Comparison of ENCODE assay signal across 14 cellular contexts in genomic region chr20:3710027-3710426, GRCh38. TPM values are rescaled to one million over a fixed set of nuclear protein-coding genes. Genes with fewer than 3 reads are reported as not detected.
A peak's percentile ranks its signal among the peaks of the same experiment; 100 is the strongest.
DNase-seq lines count a peak whose midpoint lies in the region; ATAC-seq and TF ChIP-seq lines count a peak whose summit lies in the region.
"Had no signal": no experiment of that assay in that cellular context is flagged by ENCODE, and none has a peak within 500 bp of the region (broad histone marks: within the 10 kb centered on the region; RNA-seq: fewer than 3 reads in every experiment).

No MANE protein-coding gene starts in this region.

- H3K4me2 ChIP-seq in PC-3 (ENCODE audit: low read length), result no peak overlapping the region

- H3K27me3 ChIP-seq in BE2C, result no peaks in the 10 kb centered on the region
- no peaks in the 10 kb centered on the region for H3K27me3 ChIP-seq in PC-3 (ENCODE audit: low read length)

- no peaks in the 10 kb centered on the region for H3K9me2 ChIP-seq in PC-3 (replicated peaks; ENCODE audit: low read length)

- H3K9ac ChIP-seq in PC-3 (ENCODE audit: low read length), result no peak overlapping the region

- no peak overlapping the region for H3K27ac ChIP-seq in PC-3 (ENCODE audit: low read length)

- no peaks in the 10 kb centered on the region for H3K36me3 ChIP-seq in BE2C
- H3K36me3 ChIP-seq in PC-3 (ENCODE audit: low read depth, low read length), result no peaks in the 10 kb centered on the region

- no peaks in the 10 kb centered on the region for H3K79me2 ChIP-seq in PC-3 (ENCODE audit: low read length)

- H3K9me3 ChIP-seq in BE2C (no peaks in the 10 kb centered on the region), PC-3 (ENCODE audit: low read length) (no peaks in the 10 kb centered on the region)

- intact Hi-C loops in PC-3 (cut with micrococcal nuclease), result no loop called here

- DNase-seq in BE2C (no peak), PC-3 (no peak), left lobe of liver (ENCODE audit: low spot score) (no peak), NCI-H748 treated with DMSO at 0.1 percent for 48 hours (lab: John Stamatoyannopoulos, UW) (no peak)
- DNase-seq: activated naive CD8-positive, alpha-beta T cell treated with anti-CD3 and anti-CD28 coated beads for 36 hours; NCI-H2081 treated with DMSO at 0.1 percent for 48 hours had no signal

- POLR2A ChIA-PET in PC-3 (lab: Charles Lee; ENCODE audit: unreplicated experiment), result no interaction called here

- BruUV-seq in PC-3 (replicated peaks; lab: Mats Ljungman, UMichigan), result no TSS peak

- H4K20me1 ChIP-seq in PC-3 (ENCODE audit: low read length), result no peaks in the 10 kb centered on the region

- CTCF ChIA-PET in PC-3 (lab: Charles Lee), result interaction anchor here (0.5 to 2.2 kb wide), 4 partner anchors 22 to 170 kb away, joined by 3 to 22 read pairs (median 5); no protein-coding TSS in a partner anchor

- ATAC-seq in PC-3 (no peak), left lobe of liver (peak; percentile 24), GM19324 (IDR thresholded peaks at IDR 0.05; ENCODE audit: low FRiP score, unreplicated experiment) (no peak), GM21619 (IDR thresholded peaks at IDR 0.05; ENCODE audit: unreplicated experiment) (no peak)

- H3F3A ChIP-seq in PC-3 (ENCODE audit: low read length, unreplicated experiment), result no peaks in the 10 kb centered on the region

- TF ChIP-seq CTCF in BE2C (IDR thresholded peaks at IDR 0.05; ENCODE audit: low read depth, low read length) (peak; percentile 29), PC-3 (conservative IDR thresholded peaks at IDR 0.05; ENCODE audit: low read depth, low read length) (0 out of 2 replicates have a peak, but pooled peaks have one; percentile 8)

- no peak overlapping the region for H2AFZ ChIP-seq in PC-3 (ENCODE audit: low read length)

- H3K4me1 ChIP-seq in BE2C (no peaks in the 10 kb centered on the region), PC-3 (ENCODE audit: insufficient read depth, low read length) (no peaks in the 10 kb centered on the region)

- no peak overlapping the region for H3K4me3 ChIP-seq in BE2C (ENCODE audit: low read depth, low read length)
- H3K4me3 ChIP-seq in PC-3 (ENCODE audit: low read length), result no peak overlapping the region
- H3K4me3 ChIP-seq: skin epidermis had no signal

RNA-seq across cellular contexts. Expression of gene SIGLEC1, which starts 2.4 kb away (rescaled TPM):
- polyA plus RNA-seq in BE2C (2012; ENCODE audit: insufficient read depth, insufficient read length, low read depth), result not detected
- total RNA-seq in PC-3 (2014; rRNA removed) (not detected in 2 replicates), left lobe of liver (5.9 TPM)
- total RNA-seq: activated naive CD8-positive, alpha-beta T cell treated with anti-CD3 and anti-CD28 coated beads for 36 hours; bronchial epithelial cell; fibroblast of villous mesenchyme; M059J; RPMI7951; T-helper 1 cell treated with Interleukin-12 subunit alpha and Interleukin-12 subunit beta and Interleukin-4 antibody, amounts not matched to agents 30 ng/mL and 1 ng/mL, for 36 hours had no signal

RNA-seq across cellular contexts. Expression of gene HSPA12B, which starts 22.5 kb away (rescaled TPM):
- polyA plus RNA-seq in BE2C (2012; ENCODE audit: insufficient read depth, insufficient read length, low read depth), result 1.6 TPM
- total RNA-seq in PC-3 (2014; rRNA removed) (not detected in 2 replicates), left lobe of liver (1.4 TPM)
- total RNA-seq: activated naive CD8-positive, alpha-beta T cell treated with anti-CD3 and anti-CD28 coated beads for 36 hours; bronchial epithelial cell; fibroblast of villous mesenchyme; RPMI7951; T-helper 1 cell treated with Interleukin-12 subunit alpha and Interleukin-12 subunit beta and Interleukin-4 antibody, amounts not matched to agents 30 ng/mL and 1 ng/mL, for 36 hours had no signal

RNA-seq across cellular contexts. Expression of gene ADAM33, which starts 28.2 kb away (rescaled TPM):
- not detected for polyA plus RNA-seq in BE2C (2012; ENCODE audit: insufficient read depth, insufficient read length, low read depth)
- total RNA-seq in PC-3 (2014; rRNA removed) (0.11 TPM in 1 of 2 replicates, not detected in the other), left lobe of liver (0.48 TPM)
- total RNA-seq: activated naive CD8-positive, alpha-beta T cell treated with anti-CD3 and anti-CD28 coated beads for 36 hours; T-helper 1 cell treated with Interleukin-12 subunit alpha and Interleukin-12 subunit beta and Interleukin-4 antibody, amounts not matched to agents 30 ng/mL and 1 ng/mL, for 36 hours had no signal

RNA-seq across cellular contexts. Expression of gene GFRA4, which starts 46.8 kb away (rescaled TPM):
- not detected for polyA plus RNA-seq in BE2C (2012; ENCODE audit: insufficient read depth, insufficient read length, low read depth)
- total RNA-seq in PC-3 (2014; rRNA removed) (not detected in 2 replicates), left lobe of liver (not detected)
- total RNA-seq: activated naive CD8-positive, alpha-beta T cell treated with anti-CD3 and anti-CD28 coated beads for 36 hours; bronchial epithelial cell; fibroblast of villous mesenchyme; M059J; RPMI7951; T-helper 1 cell treated with Interleukin-12 subunit alpha and Interleukin-12 subunit beta and Interleukin-4 antibody, amounts not matched to agents 30 ng/mL and 1 ng/mL, for 36 hours had no signal

RNA-seq across cellular contexts. Expression of gene ADISSP, which starts 57.5 kb away (rescaled TPM):
- polyA plus RNA-seq in BE2C (2012; ENCODE audit: insufficient read depth, insufficient read length, low read depth), result 151 TPM
- total RNA-seq in PC-3 (2014; rRNA removed) (244 and 307 TPM in 2 replicates), left lobe of liver (10.6 TPM)
